ENCODE assay signal across 23 cellular contexts in the genomic region with DNA sequence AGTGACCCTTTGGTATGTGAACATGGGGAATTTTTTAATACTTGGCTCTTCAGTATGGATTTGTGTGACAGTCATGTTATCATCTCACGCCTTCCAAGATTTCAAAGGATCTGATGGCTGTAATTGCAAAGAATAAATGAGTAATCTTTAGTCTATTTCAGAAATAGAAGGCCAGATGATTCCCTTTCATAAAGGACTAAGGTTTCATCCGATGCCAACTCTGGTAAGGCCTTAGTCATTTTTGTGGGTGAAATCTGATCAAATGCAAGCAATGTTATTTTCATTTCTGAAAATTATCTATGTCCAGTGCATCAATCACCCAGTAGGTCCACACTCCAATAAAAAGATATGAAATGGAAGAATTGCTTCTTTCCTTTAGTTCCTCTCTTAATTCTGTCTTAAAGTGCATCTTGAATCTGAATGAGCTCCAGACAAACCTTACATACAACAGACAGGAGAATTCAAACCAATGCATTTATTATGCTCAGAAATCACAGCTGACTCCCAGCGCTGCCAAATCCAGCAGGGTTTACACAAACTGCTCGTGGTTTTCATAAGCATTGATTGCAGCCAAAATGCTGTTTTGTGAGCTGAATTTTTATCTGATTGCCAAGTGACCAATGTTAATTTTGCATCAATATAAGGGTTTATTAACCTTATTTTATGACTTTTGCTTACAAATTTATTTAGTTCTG.
DNase-seq lines count a peak whose midpoint lies in the region; ATAC-seq and TF ChIP-seq lines count a peak whose summit lies in the region.
"Had no signal": no experiment of that assay in that cellular context is flagged by ENCODE, and none has a peak within 500 bp of the region (broad histone marks: within the 10 kb centered on the region; RNA-seq: fewer than 3 reads in every experiment).

No MANE protein-coding gene starts in this region.

- no peaks in the 10 kb centered on the region for H3F3A ChIP-seq in PC-3 (ENCODE audit: low read length, unreplicated experiment)

- CTCF ChIA-PET in PC-3 (lab: Charles Lee) = no interaction called here

- H3K9me2 ChIP-seq in PC-3 (replicated peaks; ENCODE audit: low read length) = no peaks in the 10 kb centered on the region

- no peaks in the 10 kb centered on the region for H3K79me2 ChIP-seq in ACC112 (ENCODE audit: control insufficient read depth, insufficient read depth, low read length, unreplicated experiment)
- H3K79me2 ChIP-seq in PC-3 (ENCODE audit: low read length) = no peaks in the 10 kb centered on the region

- POLR2A ChIA-PET in PC-3 (lab: Charles Lee; ENCODE audit: unreplicated experiment) = no interaction called here

- intact Hi-C loops in PC-3 (cut with micrococcal nuclease) = loop anchor here (5.0 kb wide), 1 partner anchor 415 kb away; no protein-coding TSS in a partner anchor
- intact Hi-C loops in colonic mucosa (cut with DNase I) = no loop called here
- intact Hi-C loops in ascending aorta (cut with DNase I) = no loop called here

- no TSS peak for BruUV-seq in PC-3 (replicated peaks; lab: Mats Ljungman, UMichigan)

- H3K9me3 ChIP-seq in PC-3 (ENCODE audit: low read length) (no peaks in the 10 kb centered on the region), colonic mucosa (no peaks in the 10 kb centered on the region), ascending aorta (no peaks in the 10 kb centered on the region), Peyer's patch (no peaks in the 10 kb centered on the region)
- H3K9me3 ChIP-seq: A549, uterus had no signal

- H3K36me3 ChIP-seq in ACC112 (ENCODE audit: insufficient read depth, low read length) (no peaks in the 10 kb centered on the region), PC-3 (ENCODE audit: low read depth, low read length) (no peaks in the 10 kb centered on the region), colonic mucosa (no peaks in the 10 kb centered on the region), ascending aorta (no peaks in the 10 kb centered on the region), Peyer's patch (no peaks in the 10 kb centered on the region)
- H3K36me3 ChIP-seq: uterus, WERI-Rb-1 had no signal

- no peaks in the 10 kb centered on the region for H4K20me1 ChIP-seq in PC-3 (ENCODE audit: low read length)

- H3K27me3 ChIP-seq in ACC112 (ENCODE audit: insufficient read depth, low read length) = no peaks in the 10 kb centered on the region
- no peaks in the 10 kb centered on the region for H3K27me3 ChIP-seq in PC-3 (ENCODE audit: low read length)
- no peaks in the 10 kb centered on the region for H3K27me3 ChIP-seq in colonic mucosa
- no peaks in the 10 kb centered on the region for H3K27me3 ChIP-seq in ascending aorta
- H3K27me3 ChIP-seq in Peyer's patch = no peaks in the 10 kb centered on the region
- H3K27me3 ChIP-seq: uterus had no signal

- H3K27ac ChIP-seq in ACC112 (ENCODE audit: low read depth, low read length) = no peak overlapping the region
- no peak overlapping the region for H3K27ac ChIP-seq in PC-3 (ENCODE audit: low read length)
- H3K27ac ChIP-seq in colonic mucosa = no peak overlapping the region
- H3K27ac ChIP-seq in ascending aorta = no peak overlapping the region
- no peak overlapping the region for H3K27ac ChIP-seq in Peyer's patch
- H3K27ac ChIP-seq: A549, uterus, WERI-Rb-1 had no signal

- TF ChIP-seq CTCF in PC-3 (conservative IDR thresholded peaks at IDR 0.05; ENCODE audit: low read depth, low read length) = no peak
- TF ChIP-seq CTCF in colonic mucosa (IDR thresholded peaks at IDR 0.05) = no peak
- no peak for TF ChIP-seq CTCF in ascending aorta (IDR thresholded peaks at IDR 0.05)
- no peak for TF ChIP-seq CTCF in Peyer's patch (IDR thresholded peaks at IDR 0.05)

- H3K4me3 ChIP-seq in ACC112 (ENCODE audit: low read depth, low read length) (0 out of 2 replicates have a peak overlapping the region, but pooled peaks have one; percentile 35), PC-3 (ENCODE audit: low read length) (no peak overlapping the region), colonic mucosa (no peak overlapping the region), ascending aorta (no peak overlapping the region), Peyer's patch (no peak overlapping the region)
- H3K4me3 ChIP-seq: A549, uterus had no signal

- no peak for ATAC-seq in PC-3
- ATAC-seq: A549; CD8-positive, alpha-beta T cell; effector memory CD8-positive, alpha-beta T cell; T-cell had no signal

- DNase-seq in PC-3 (peak; percentile 14), fibroblast of gingiva (ENCODE audit: low read depth) (peak; percentile 62), myocyte (ENCODE audit: low read depth) (peak; percentile 36), NCI-H2081 (lab: John Stamatoyannopoulos, UW) (no peak), colonic mucosa (no peak), ascending aorta (ENCODE audit: low spot score in 2 of 2) (no peak), Peyer's patch (no peak)
- DNase-seq: activated CD4-positive, alpha-beta memory T cell treated with anti-CD3 and anti-CD28 coated beads, Interleukin-2, amount 10 ng/mL, durations not matched to agents 7 days and 5 days; activated T-cell treated with anti-CD3 and anti-CD28 coated beads, Interleukin-2, amount 50 U/mL, for 24 hours; CD8-positive, alpha-beta T cell; central memory CD4-positive, alpha-beta T cell; DND-41; effector memory CD8-positive, alpha-beta T cell; mammary epithelial cell; NCI-H1436 treated with DMSO at 0.1 percent for 48 hours; NCI-H2227 treated with DMSO at 0.1 percent for 48 hours; nephron progenitor cell; retina; T-cell; uterus; WERI-Rb-1 had no signal

- no peak overlapping the region for H3K9ac ChIP-seq in PC-3 (ENCODE audit: low read length)
- no peak overlapping the region for H3K9ac ChIP-seq in colonic mucosa (ENCODE audit: low read depth in 2 of 2, low read length in 2 of 2)

- H3K4me1 ChIP-seq in ACC112 (ENCODE audit: control insufficient read depth, insufficient read depth, low read length, unreplicated experiment) = peaks cover 7% of the 10 kb centered on the region
- peaks cover 15% of the 10 kb centered on the region for H3K4me1 ChIP-seq in PC-3 (ENCODE audit: insufficient read depth, low read length)
- H3K4me1 ChIP-seq in colonic mucosa = no peaks in the 10 kb centered on the region
- no peaks in the 10 kb centered on the region for H3K4me1 ChIP-seq in ascending aorta
- no peaks in the 10 kb centered on the region for H3K4me1 ChIP-seq in Peyer's patch
- H3K4me1 ChIP-seq: A549, uterus had no signal

- H2AFZ ChIP-seq in ACC112 (ENCODE audit: low read length, unreplicated experiment) (peak overlapping the region; percentile 12), PC-3 (ENCODE audit: low read length) (no peak overlapping the region)

- no peak overlapping the region for H3K4me2 ChIP-seq in PC-3 (ENCODE audit: low read length)
- H3K4me2 ChIP-seq: A549 had no signal

- no peak for TF ChIP-seq POLR2A in Peyer's patch (IDR thresholded peaks at IDR 0.05)

Comparison
In these comparisons a context has a peak if more than half of its experiments do, and no peak if none do; other contexts are left out.
1. DNase-seq: peak in PC-3 (single experiment), fibroblast of gingiva (single experiment) and myocyte (single experiment); none in NCI-H2081 (0 of 2), colonic mucosa (single experiment), ascending aorta (0 of 2) and Peyer's patch (0 of 3).